In genomic region chr22:19739911-19740449, GRCh38 we compare ENCODE assay signal across 32 cellular contexts. TPM values are rescaled to one million over a fixed set of nuclear protein-coding genes. Genes with fewer than 3 reads are reported as not detected.
"Had no signal": no experiment of that assay in that cellular context is flagged by ENCODE, and none has a peak within 500 bp of the region (broad histone marks: within the 10 kb centered on the region; RNA-seq: fewer than 3 reads in every experiment).

No MANE protein-coding gene starts in this region.

- H3K27me3 ChIP-seq: brain microvascular endothelial cell, foreskin keratinocyte, gastrocnemius medialis, heart left ventricle had no signal

- H3K9me3 ChIP-seq: esophagus muscularis mucosa, gastrocnemius medialis, heart left ventricle had no signal

- FAIRE-seq: astrocyte, colon had no signal

- ATAC-seq: activated CD4-positive, alpha-beta T cell treated with anti-CD3 and anti-CD28 coated beads for 36 hours; activated CD8-positive, alpha-beta memory T cell treated with anti-CD3 and anti-CD28 coated beads, Interleukin-2, amount 10 ng/mL, durations not matched to agents 7 days and 5 days; activated CD8-positive, alpha-beta T cell treated with anti-CD3 and anti-CD28 coated beads, Interleukin-2, amount 10 ng/mL, durations not matched to agents 7 days and 5 days; activated T-cell treated with anti-CD3 and anti-CD28 coated beads, Interleukin-2, amount 50 U/mL, for 72 hours; effector memory CD8-positive, alpha-beta T cell; foreskin keratinocyte; gastrocnemius medialis; heart left ventricle had no signal

- H3K4me3 ChIP-seq: esophagus muscularis mucosa, gastrocnemius medialis, heart left ventricle had no signal

- DNase-seq: activated CD4-positive, alpha-beta memory T cell treated with anti-CD3 and anti-CD28 coated beads for 36 hours; activated CD4-positive, alpha-beta T cell treated with anti-CD3 and anti-CD28 coated beads for 36 hours; activated CD4-positive, alpha-beta T cell treated with anti-CD3 and anti-CD28 coated beads, Interleukin-2, amount 10 ng/mL, durations not matched to agents 24 days and 14 days; activated CD4-positive, CD25-positive, alpha-beta regulatory T cell; activated CD4-positive, CD25-positive, alpha-beta regulatory T cell treated with anti-CD3 and anti-CD28 coated beads, Interleukin-2, amount 50 U/mL, for 72 hours; activated CD8-positive, alpha-beta memory T cell treated with anti-CD3 and anti-CD28 coated beads, Interleukin-2, amount 10 ng/mL, durations not matched to agents 7 days and 5 days; activated CD8-positive, alpha-beta memory T cell treated with anti-CD3 and anti-CD28 coated beads, Interleukin-2, amount 50 U/mL, for 48 hours; activated CD8-positive, alpha-beta T cell treated with anti-CD3 and anti-CD28 coated beads, Interleukin-2, amount 10 ng/mL, durations not matched to agents 7 days and 5 days; activated gamma-delta T cell; activated naive CD4-positive, alpha-beta T cell; activated naive CD4-positive, alpha-beta T cell treated with anti-CD3 and anti-CD28 coated beads, Interleukin-2, amount 10 ng/mL, durations not matched to agents 7 days and 5 days; activated T-cell treated with anti-CD3 and anti-CD28 coated beads for 4 hours; activated T-cell treated with anti-CD3 and anti-CD28 coated beads, Interleukin-2, amount 50 U/mL, for 24 hours; activated T-cell treated with anti-CD3 and anti-CD28 coated beads, Interleukin-2, amount 50 U/mL, for 72 hours; amniotic stem cell; brain microvascular endothelial cell; caudate nucleus; cortex of kidney; dermis blood vessel endothelial cell; effector CD4-positive, alpha-beta T cell; effector memory CD8-positive, alpha-beta T cell; erythroblast; foreskin keratinocyte; gastrocnemius medialis; glutamatergic neuron; heart left ventricle; T-helper 2 cell had no signal

- H3K4me1 ChIP-seq: esophagus muscularis mucosa, foreskin keratinocyte had no signal

- H3K27ac ChIP-seq: brain microvascular endothelial cell, esophagus muscularis mucosa, foreskin keratinocyte, gastrocnemius medialis, heart left ventricle had no signal

- H3K36me3 ChIP-seq: brain microvascular endothelial cell, esophagus muscularis mucosa, gastrocnemius medialis, heart left ventricle had no signal

RNA-seq across cellular contexts. Expression of gene GP1BB, which starts 16.6 kb away (rescaled TPM):
- total RNA-seq: activated CD4-positive, alpha-beta memory T cell treated with anti-CD3 and anti-CD28 coated beads for 36 hours; activated CD4-positive, alpha-beta T cell treated with anti-CD3 and anti-CD28 coated beads for 36 hours; activated CD4-positive, alpha-beta T cell treated with anti-CD3 and anti-CD28 coated beads, Interleukin-2, amount 10 ng/mL, durations not matched to agents 24 days and 14 days; activated CD8-positive, alpha-beta memory T cell treated with anti-CD3 and anti-CD28 coated beads, Interleukin-2, amount 10 ng/mL, durations not matched to agents 7 days and 5 days; activated CD8-positive, alpha-beta T cell treated with anti-CD3 and anti-CD28 coated beads, Interleukin-2, amount 10 ng/mL, durations not matched to agents 7 days and 5 days had no signal

RNA-seq across cellular contexts. Expression of gene TBX1, which starts 20.6 kb away (rescaled TPM):
- total RNA-seq: activated CD4-positive, alpha-beta memory T cell treated with anti-CD3 and anti-CD28 coated beads for 36 hours; activated CD4-positive, alpha-beta T cell treated with anti-CD3 and anti-CD28 coated beads for 36 hours; activated CD4-positive, alpha-beta T cell treated with anti-CD3 and anti-CD28 coated beads, Interleukin-2, amount 10 ng/mL, durations not matched to agents 24 days and 14 days; activated CD8-positive, alpha-beta memory T cell treated with anti-CD3 and anti-CD28 coated beads for 36 hours; chondrocyte had no signal
